Comparison of ENCODE assay signal across 9 cellular contexts in the genomic region with DNA sequence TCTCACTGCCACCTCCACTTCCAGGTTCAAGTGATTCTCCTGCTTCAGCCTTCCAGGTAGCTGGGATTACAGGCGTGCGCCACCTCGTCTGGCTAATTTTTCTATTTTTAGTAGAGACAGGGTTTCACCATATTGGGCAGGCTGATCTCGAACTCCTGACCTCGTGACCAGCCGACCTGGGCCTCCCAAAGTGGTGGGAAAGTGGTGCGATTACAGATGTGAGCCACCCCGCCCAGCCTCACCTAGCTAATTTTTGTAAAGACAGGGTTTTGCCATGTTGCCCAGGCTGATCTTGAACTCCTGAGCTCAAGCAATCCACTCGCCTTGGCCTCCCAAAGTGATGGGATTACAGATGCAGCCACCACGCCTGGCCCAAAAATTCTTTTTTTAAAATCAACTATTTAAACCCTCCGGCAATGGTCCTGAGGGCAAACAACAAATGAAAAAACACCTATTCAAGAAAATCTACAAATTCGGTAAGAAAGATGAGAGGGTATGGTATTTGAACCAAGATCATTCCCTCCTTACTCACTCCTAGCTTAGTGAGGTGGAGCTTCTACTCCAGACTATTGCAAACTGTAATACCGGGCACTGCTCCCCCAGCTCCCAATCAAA. TPM values are rescaled to one million over a fixed set of nuclear protein-coding genes. Genes with fewer than 3 reads are reported as not detected.
A peak's percentile ranks its signal among the peaks of the same experiment; 100 is the strongest.
DNase-seq lines count a peak whose midpoint lies in the region; ATAC-seq lines count a peak whose summit lies in the region.
"Had no signal": no experiment of that assay in that cellular context is flagged by ENCODE, and none has a peak within 500 bp of the region (broad histone marks: within the 10 kb centered on the region; RNA-seq: fewer than 3 reads in every experiment).

No MANE protein-coding gene starts in this region.

- no peak overlapping the region for H3K27ac ChIP-seq in BLaER1 treated with 17β-estradiol and CSF1 and Interleukin-3, amounts not matched to agents 10 nM and 100 nM
- H3K27ac ChIP-seq in HUES64 (ENCODE audit: low read depth, low read length) = no peak overlapping the region
- H3K27ac ChIP-seq: neural progenitor cell had no signal

- no peak for DNase-seq in activated naive CD8-positive, alpha-beta T cell treated with anti-CD3 and anti-CD28 coated beads, Interleukin-2, amount 50 U/mL, for 24 hours
- DNase-seq in naive thymus-derived CD8-positive, alpha-beta T cell = no peak
- DNase-seq in hypothalamus (lab: John Stamatoyannopoulos, UW) (no peak), NOMO-1 (lab: John Stamatoyannopoulos, UW; ENCODE audit: unreplicated experiment in 2 of 2) (no peak), activated gamma-delta T cell (lab: John Stamatoyannopoulos, UW) (no peak)

- peak overlapping the region in 9 of 10 experiments; percentile 87 to 98 (median 91); a peak in 17 of 20 replicates for H3K4me3 ChIP-seq in BLaER1 treated with 17β-estradiol and CSF1 and Interleukin-3, amounts not matched to agents 10 nM and 100 nM
- H3K4me3 ChIP-seq in HUES64 (ENCODE audit: low read length) = peak overlapping the region; percentile 84; the same call in 1 of the 2 replicates

- peak overlapping the region; percentile 77 to 95 (median 91) for H3K4me2 ChIP-seq in BLaER1 treated with 17β-estradiol and CSF1 and Interleukin-3, amounts not matched to agents 10 nM and 100 nM

- H3K4me1 ChIP-seq in BLaER1 treated with 17β-estradiol and CSF1 and Interleukin-3, amounts not matched to agents 10 nM and 100 nM = peaks cover 16 to 30% (median 26%) of the 10 kb centered on the region in 10 experiments
- H3K4me1 ChIP-seq in HUES64 (ENCODE audit: insufficient read depth, low read length) = peaks cover 13% of the 10 kb centered on the region

- peaks cover 16% of the 10 kb centered on the region for H3K36me3 Mint-ChIP-seq in activated naive CD8-positive, alpha-beta T cell treated with anti-CD3 and anti-CD28 coated beads, Interleukin-2, amount 50 U/mL, for 24 hours (ENCODE audit: low read depth)
- H3K36me3 Mint-ChIP-seq in naive thymus-derived CD8-positive, alpha-beta T cell = peaks cover 0 to 3% (median 2%) of the 10 kb centered on the region in 3 donors

- H3K9ac ChIP-seq in BLaER1 treated with 17β-estradiol and CSF1 and Interleukin-3, amounts not matched to agents 10 nM and 100 nM = peak overlapping the region; percentile 93 to 98 (median 96); a peak in 17 of 22 replicates
- no peak overlapping the region for H3K9ac ChIP-seq in HUES64 (ENCODE audit: low read depth, low read length)
- H3K9ac ChIP-seq: neural progenitor cell had no signal

- no peaks in the 10 kb centered on the region for H3K27me3 ChIP-seq in BLaER1 treated with 17β-estradiol and CSF1 and Interleukin-3, amounts not matched to agents 10 nM and 100 nM
- no peaks in the 10 kb centered on the region for H3K27me3 ChIP-seq in HUES64 (ENCODE audit: insufficient read depth, low read length)
- H3K27me3 ChIP-seq: neural progenitor cell had no signal

- 92% methylated on average over 12 of the region's 13 CpGs for WGBS in HUES64

- no peaks in the 10 kb centered on the region for H3K27me3 Mint-ChIP-seq in activated naive CD8-positive, alpha-beta T cell treated with anti-CD3 and anti-CD28 coated beads, Interleukin-2, amount 50 U/mL, for 24 hours
- no peaks in the 10 kb centered on the region for H3K27me3 Mint-ChIP-seq in naive thymus-derived CD8-positive, alpha-beta T cell

- POLR2A ChIA-PET in naive thymus-derived CD8-positive, alpha-beta T cell (lab: Charles Lee) = interaction anchor here (0.6 to 1.7 kb wide), 4 partner anchors 15 to 278 kb away, joined by 3 to 16 read pairs (median 4); a partner anchor contains a TSS

- H3K27ac Mint-ChIP-seq in activated naive CD8-positive, alpha-beta T cell treated with anti-CD3 and anti-CD28 coated beads, Interleukin-2, amount 50 U/mL, for 24 hours = no peak overlapping the region
- peak overlapping the region in 3 of 10 donors; percentile 13 to 99 (median 62) for H3K27ac Mint-ChIP-seq in naive thymus-derived CD8-positive, alpha-beta T cell
- H3K27ac Mint-ChIP-seq: neural progenitor cell had no signal

- peaks cover 34% of the 10 kb centered on the region for H3K4me1 Mint-ChIP-seq in activated naive CD8-positive, alpha-beta T cell treated with anti-CD3 and anti-CD28 coated beads, Interleukin-2, amount 50 U/mL, for 24 hours
- peaks cover 17 to 45% (median 32%) of the 10 kb centered on the region in 4 donors for H3K4me1 Mint-ChIP-seq in naive thymus-derived CD8-positive, alpha-beta T cell

- H3K4me3 Mint-ChIP-seq in activated naive CD8-positive, alpha-beta T cell treated with anti-CD3 and anti-CD28 coated beads, Interleukin-2, amount 50 U/mL, for 24 hours = peak overlapping the region; percentile 92
- H3K4me3 Mint-ChIP-seq in naive thymus-derived CD8-positive, alpha-beta T cell = peak overlapping the region; percentile 43 to 98 (median 94)

- H3K9me3 ChIP-seq in BLaER1 treated with 17β-estradiol and CSF1 and Interleukin-3, amounts not matched to agents 10 nM and 100 nM (replicated peaks in 1 of 11) = peaks cover 5 to 21% (median 19%) of the 10 kb centered on the region in 11 experiments
- H3K9me3 ChIP-seq in HUES64 (ENCODE audit: insufficient read depth, low read depth, low read length) = no peaks in the 10 kb centered on the region

- ATAC-seq in activated naive CD8-positive, alpha-beta T cell treated with anti-CD3 and anti-CD28 coated beads, Interleukin-2, amount 50 U/mL, for 24 hours = no peak
- ATAC-seq in naive thymus-derived CD8-positive, alpha-beta T cell = no peak
- ATAC-seq in HG02610 (IDR thresholded peaks at IDR 0.05; ENCODE audit: unreplicated experiment) = no peak

- peaks cover 0 to 51% (median 11%) of the 10 kb centered on the region in 11 experiments; a peak in 12 of 22 replicates for H4K20me1 ChIP-seq in BLaER1 treated with 17β-estradiol and CSF1 and Interleukin-3, amounts not matched to agents 10 nM and 100 nM

- no peaks in the 10 kb centered on the region for H3K9me3 Mint-ChIP-seq in activated naive CD8-positive, alpha-beta T cell treated with anti-CD3 and anti-CD28 coated beads, Interleukin-2, amount 50 U/mL, for 24 hours
- no peaks in the 10 kb centered on the region for H3K9me3 Mint-ChIP-seq in naive thymus-derived CD8-positive, alpha-beta T cell

- peaks cover 7 to 50% (median 37%) of the 10 kb centered on the region in 11 experiments; a peak in 19 of 22 replicates for H3K36me3 ChIP-seq in BLaER1 treated with 17β-estradiol and CSF1 and Interleukin-3, amounts not matched to agents 10 nM and 100 nM
- H3K36me3 ChIP-seq in HUES64 (ENCODE audit: insufficient read depth, low read length) = no peaks in the 10 kb centered on the region
- H3K36me3 ChIP-seq: neural progenitor cell had no signal

RNA-seq across cellular contexts. Expression of a gene that starts 1.9 kb away (rescaled TPM):
- 15.3 TPM for polyA plus RNA-seq in HUES64 (2013, experiment 1 of 2)
- polyA plus RNA-seq in HUES64 (2013, experiment 2 of 2) = 16.9 TPM
- 10 to 100 TPM; 23.6 to 25.4 TPM for total RNA-seq in naive thymus-derived CD8-positive, alpha-beta T cell
- polyA plus RNA-seq in naive thymus-derived CD8-positive, alpha-beta T cell = 10 to 100 TPM; 15.3 to 16.8 (median 15.5) TPM

RNA-seq across cellular contexts. Expression of a gene that starts 24.4 kb away (rescaled TPM):
- polyA plus RNA-seq in HUES64 (2013, experiment 1 of 2) = 123 TPM
- 160 TPM for polyA plus RNA-seq in HUES64 (2013, experiment 2 of 2)
- total RNA-seq in naive thymus-derived CD8-positive, alpha-beta T cell = 10 to 100 TPM; 43.4 to 46.1 TPM
- polyA plus RNA-seq in naive thymus-derived CD8-positive, alpha-beta T cell = 10 to 100 TPM; 58.9 to 62.8 (median 59.6) TPM

RNA-seq across cellular contexts. Expression of a gene that starts 51.8 kb away (rescaled TPM):
- 32.1 TPM for polyA plus RNA-seq in HUES64 (2013, experiment 1 of 2)
- polyA plus RNA-seq in HUES64 (2013, experiment 2 of 2) = 25.1 TPM
- total RNA-seq in naive thymus-derived CD8-positive, alpha-beta T cell = 10 to 100 TPM; 47.2 to 48.0 TPM
- polyA plus RNA-seq in naive thymus-derived CD8-positive, alpha-beta T cell = 10 to 100 TPM; 20.1 to 25.7 (median 20.8) TPM
